Comparison of ENCODE assay signal across 8 cellular contexts in genomic region chr2:237298323-237299118, GRCh38.
DNase-seq lines count a peak whose midpoint lies in the region; TF ChIP-seq lines count a peak whose summit lies in the region.

No MANE protein-coding gene starts in this region.

- H3K27me3 Mint-ChIP-seq in Calu3 (ENCODE audit: unreplicated experiment) (peaks cover 13% of the 10 kb centered on the region), nephron (ENCODE audit: low read depth) (no peaks in the 10 kb centered on the region)

- no peaks in the 10 kb centered on the region for H3K36me3 ChIP-seq in HAP-1 (replicated peaks)
- no peaks in the 10 kb centered on the region for H3K36me3 ChIP-seq in testis (ENCODE audit: low read depth, missing control alignments)

- H3K9me3 Mint-ChIP-seq in Calu3 (ENCODE audit: low read depth, unreplicated experiment) (peaks cover 6% of the 10 kb centered on the region), nephron (peaks cover 14% of the 10 kb centered on the region)

- H3K9me3 ChIP-seq in HAP-1, result no peaks in the 10 kb centered on the region; the same call in 1 of the 2 replicates
- no peaks in the 10 kb centered on the region for H3K9me3 ChIP-seq in testis

- intact Hi-C loops in Calu3 (cut with micrococcal nuclease; ENCODE audit: unreplicated experiment), result no loop called here
- intact Hi-C loops in testis (cut with DNase I; ENCODE audit: low total_unique reads), result loop anchor here (10.0 kb wide), 1 partner anchor 116 kb away; the partner anchor contains the start of gene COL6A3

- H3K27ac Mint-ChIP-seq in Calu3 (ENCODE audit: unreplicated experiment) (peak overlapping the region; percentile 29), nephron (peak overlapping the region in 2 of 3 experiments; percentile 73 to 91)

- in situ Hi-C loops in HAP-1 (cut with MboI; ENCODE audit: low sequenced_read_pairs), result no loop called here

- H3K4me1 ChIP-seq in HAP-1, result no peaks in the 10 kb centered on the region
- peaks cover 3% of the 10 kb centered on the region for H3K4me1 ChIP-seq in testis

- DNase-seq in Calu3 (peak; percentile 71), LoVo (ENCODE audit: low spot score) (peak; percentile 89), epithelial cell of esophagus (ENCODE audit: low read depth) (peak; percentile 99), HAP-1 (ENCODE audit: low spot score in 2 of 2) (no peak), NCI-H2107 (lab: John Stamatoyannopoulos, UW) (no peak), testis (no peak), RPMI8226 (no peak)

- TF ChIP-seq POLR2A in testis (IDR thresholded peaks at IDR 0.05), result no peak

- peaks cover 32% of the 10 kb centered on the region for H3K4me1 Mint-ChIP-seq in Calu3 (ENCODE audit: low read depth, unreplicated experiment)
- H3K4me1 Mint-ChIP-seq in nephron, result peaks cover 59% of the 10 kb centered on the region

- no peaks in the 10 kb centered on the region for H3K27me3 ChIP-seq in HAP-1 (ENCODE audit: low read depth)
- no peaks in the 10 kb centered on the region for H3K27me3 ChIP-seq in testis

- no peak overlapping the region for H3K27ac ChIP-seq in testis

- TF ChIP-seq CTCF in Calu3 (IDR thresholded peaks at IDR 0.05; ENCODE audit: unreplicated experiment) (no peak), epithelial cell of esophagus (IDR thresholded peaks at IDR 0.05; ENCODE audit: insufficient read depth, low read depth, low read length, missing control alignments) (no peak), nephron (IDR thresholded peaks at IDR 0.05; ENCODE audit: unreplicated experiment in 3 of 3) (no peak), testis (IDR thresholded peaks at IDR 0.05) (no peak)

- 84 to 86% methylated on average over 10 of the region's 10 CpGs for WGBS in testis, 2 donors

- no peak overlapping the region for H3K4me3 ChIP-seq in epithelial cell of esophagus (ENCODE audit: low read length)
- H3K4me3 ChIP-seq in HAP-1, result no peak overlapping the region
- H3K4me3 ChIP-seq in testis, result no peak overlapping the region

- no TSS peak for BruUV-seq in Calu3 (replicated peaks; lab: Mats Ljungman, UMichigan)

- H3K36me3 Mint-ChIP-seq in Calu3 (ENCODE audit: insufficient read depth, unreplicated experiment), result peaks cover 7% of the 10 kb centered on the region
- peaks cover 7% of the 10 kb centered on the region for H3K36me3 Mint-ChIP-seq in nephron (ENCODE audit: low read depth)

- CTCF ChIA-PET in Calu3 (lab: Charles Lee), result interaction anchor here (1.3 kb wide), 1 partner anchor 71 kb away, joined by 3 read pairs; no protein-coding TSS in a partner anchor

- H3K4me3 Mint-ChIP-seq in Calu3 (ENCODE audit: low read depth, unreplicated experiment) (no peak overlapping the region), nephron (no peak overlapping the region)

Comparison
In these comparisons a context has a peak if more than half of its experiments do, and no peak if none do; other contexts are left out.
1. DNase-seq: peak in Calu3 (single experiment), LoVo (single experiment) and epithelial cell of esophagus (single experiment); none in HAP-1 (0 of 2), NCI-H2107 (single experiment), testis (single experiment) and RPMI8226 (single experiment).